ENCODE assay signal across 12 cellular contexts in the genomic region with DNA sequence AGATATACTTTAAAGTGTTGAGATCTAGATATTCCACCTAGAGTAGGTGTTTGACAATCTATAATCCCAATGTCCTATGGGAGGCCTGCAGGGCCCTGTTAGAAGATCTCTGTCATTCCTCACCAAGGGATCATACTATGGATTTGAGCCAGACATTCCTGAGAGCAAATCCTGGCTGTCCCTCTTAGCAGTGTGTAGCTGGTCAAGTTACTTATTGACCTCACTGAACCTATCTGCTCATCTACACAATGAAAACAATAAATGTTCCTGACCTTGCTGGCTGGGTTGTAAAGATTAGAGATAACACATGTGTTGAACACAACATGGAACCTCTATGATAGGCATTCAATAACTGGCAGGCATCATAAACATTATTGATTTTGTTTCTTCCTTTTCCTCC.
"Had no signal": no experiment of that assay in that cellular context is flagged by ENCODE, and none has a peak within 500 bp of the region (broad histone marks: within the 10 kb centered on the region; RNA-seq: fewer than 3 reads in every experiment).

No MANE protein-coding gene starts in this region.

- H3K27me3 ChIP-seq: left lung, neural progenitor cell, ovary, tibial nerve had no signal

- DNase-seq: activated T-cell treated with anti-CD3 and anti-CD28 coated beads, Interleukin-2, amount 50 U/mL, for 1 hour; erythroblast; left lung; ovary had no signal

- ATAC-seq: activated CD4-positive, CD25-positive, alpha-beta regulatory T cell treated with anti-CD3 and anti-CD28 coated beads, Interleukin-2, amount 50 U/mL, for 24 hours; left lung had no signal

- H3K36me3 Mint-ChIP-seq: activated naive CD4-positive, alpha-beta T cell treated with anti-CD3 and anti-CD28 coated beads, Interleukin-2, amount 50 U/mL, for 24 hours; brain; memory B cell; neural progenitor cell had no signal

- H3K4me3 Mint-ChIP-seq: activated naive CD4-positive, alpha-beta T cell treated with anti-CD3 and anti-CD28 coated beads, Interleukin-2, amount 50 U/mL, for 24 hours; brain; central memory CD8-positive, alpha-beta T cell; dendritic cell treated with granulocyte-macrophage colony-stimulating factor and Interleukin-4, amounts not matched to agents 40 ng/mL and 50 ng/mL, for 4 days; memory B cell; neural progenitor cell had no signal

- H3K9ac ChIP-seq: neural progenitor cell had no signal

- H3K9me3 ChIP-seq: left lung, ovary, tibial nerve had no signal

- H3K4me3 ChIP-seq: left lung, neural progenitor cell, ovary, tibial nerve had no signal

- H3K27me3 Mint-ChIP-seq: brain; central memory CD8-positive, alpha-beta T cell; dendritic cell treated with granulocyte-macrophage colony-stimulating factor and Interleukin-4, amounts not matched to agents 40 ng/mL and 50 ng/mL, for 4 days had no signal

- H3K27ac ChIP-seq: left lung, neural progenitor cell, ovary, tibial nerve had no signal

- H3K36me3 ChIP-seq: left lung, neural progenitor cell, ovary, tibial nerve had no signal

- H3K27ac Mint-ChIP-seq: activated naive CD4-positive, alpha-beta T cell treated with anti-CD3 and anti-CD28 coated beads, Interleukin-2, amount 50 U/mL, for 24 hours; brain; dendritic cell treated with granulocyte-macrophage colony-stimulating factor and Interleukin-4, amounts not matched to agents 40 ng/mL and 50 ng/mL, for 4 days; memory B cell; neural progenitor cell had no signal

- H2AFZ ChIP-seq: neural progenitor cell had no signal

- H3K4me1 Mint-ChIP-seq: activated naive CD4-positive, alpha-beta T cell treated with anti-CD3 and anti-CD28 coated beads, Interleukin-2, amount 50 U/mL, for 24 hours; central memory CD8-positive, alpha-beta T cell; memory B cell had no signal

- H3K9me3 Mint-ChIP-seq: activated naive CD4-positive, alpha-beta T cell treated with anti-CD3 and anti-CD28 coated beads, Interleukin-2, amount 50 U/mL, for 24 hours; central memory CD8-positive, alpha-beta T cell; dendritic cell treated with granulocyte-macrophage colony-stimulating factor and Interleukin-4, amounts not matched to agents 40 ng/mL and 50 ng/mL, for 4 days; memory B cell had no signal

- H3K4me2 ChIP-seq: neural progenitor cell had no signal

- H3K4me1 ChIP-seq: left lung, tibial nerve had no signal
